ENCODE assay signal across 19 cellular contexts in genomic region chr5:107516452-107517184, GRCh38.
A peak's percentile ranks its signal among the peaks of the same experiment; 100 is the strongest.
DNase-seq lines count a peak whose midpoint lies in the region; ATAC-seq and TF ChIP-seq lines count a peak whose summit lies in the region.
"Had no signal": no experiment of that assay in that cellular context is flagged by ENCODE, and none has a peak within 500 bp of the region (broad histone marks: within the 10 kb centered on the region; RNA-seq: fewer than 3 reads in every experiment).

No MANE protein-coding gene starts in this region.

- no peak for TF ChIP-seq CTCF in BJ (IDR thresholded peaks at IDR 0.05; ENCODE audit: insufficient read depth, low read depth, low read length)
- no peak for TF ChIP-seq CTCF in brain microvascular endothelial cell (IDR thresholded peaks at IDR 0.05; ENCODE audit: low read depth, low read length, missing control alignments)

- H3K36me3 Mint-ChIP-seq in activated T-helper 17 cell treated with anti-CD3 and anti-CD28 coated beads, Interleukin-2, amount 50 U/mL, for 72 hours (ENCODE audit: low read depth), result no peaks in the 10 kb centered on the region
- no peaks in the 10 kb centered on the region for H3K36me3 Mint-ChIP-seq in stimulated activated naive B cell treated with anti-CD40 and anti-IgM and Interleukin-4, amounts not matched to agents 10 μg/mL and 1 μg/mL and 100 μg/mL, for 72 hours
- H3K36me3 Mint-ChIP-seq: activated naive CD4-positive, alpha-beta T cell treated with anti-CD3 and anti-CD28 coated beads, Interleukin-2, amount 50 U/mL, for 24 hours had no signal

- H3K4me3 Mint-ChIP-seq in activated T-helper 17 cell treated with anti-CD3 and anti-CD28 coated beads, Interleukin-2, amount 50 U/mL, for 72 hours, result no peak overlapping the region
- H3K4me3 Mint-ChIP-seq in stimulated activated naive B cell treated with anti-CD40 and anti-IgM and Interleukin-4, amounts not matched to agents 10 μg/mL and 1 μg/mL and 100 μg/mL, for 72 hours, result no peak overlapping the region
- H3K4me3 Mint-ChIP-seq: activated naive CD4-positive, alpha-beta T cell treated with anti-CD3 and anti-CD28 coated beads, Interleukin-2, amount 50 U/mL, for 24 hours; effector memory CD8-positive, alpha-beta T cell; T-helper 17 cell had no signal

- no peak overlapping the region for H3K27ac Mint-ChIP-seq in activated T-helper 17 cell treated with anti-CD3 and anti-CD28 coated beads, Interleukin-2, amount 50 U/mL, for 72 hours
- no peak overlapping the region for H3K27ac Mint-ChIP-seq in stimulated activated naive B cell treated with anti-CD40 and anti-IgM and Interleukin-4, amounts not matched to agents 10 μg/mL and 1 μg/mL and 100 μg/mL, for 72 hours
- H3K27ac Mint-ChIP-seq: activated naive CD4-positive, alpha-beta T cell treated with anti-CD3 and anti-CD28 coated beads, Interleukin-2, amount 50 U/mL, for 24 hours; effector memory CD8-positive, alpha-beta T cell; T-helper 17 cell had no signal

- peaks cover 4% of the 10 kb centered on the region for H3K27me3 Mint-ChIP-seq in activated T-helper 17 cell treated with anti-CD3 and anti-CD28 coated beads, Interleukin-2, amount 50 U/mL, for 72 hours
- H3K27me3 Mint-ChIP-seq in stimulated activated naive B cell treated with anti-CD40 and anti-IgM and Interleukin-4, amounts not matched to agents 10 μg/mL and 1 μg/mL and 100 μg/mL, for 72 hours, result no peaks in the 10 kb centered on the region
- H3K27me3 Mint-ChIP-seq: activated naive CD4-positive, alpha-beta T cell treated with anti-CD3 and anti-CD28 coated beads, Interleukin-2, amount 50 U/mL, for 24 hours; effector memory CD8-positive, alpha-beta T cell had no signal

- in situ Hi-C loops in brain microvascular endothelial cell (cut with HindIII; ENCODE audit: low pct_ligation_motif_present, low sequenced_read_pairs), result no loop called here

- CTCF ChIA-PET in BJ (lab: Yijun Ruan, JAX), result interaction anchor here (0.9 kb wide), 1 partner anchor 16 kb away, joined by 3 read pairs; no protein-coding TSS in a partner anchor

- H3K36me3 ChIP-seq in BJ (ENCODE audit: control insufficient read depth, insufficient read depth, low read length) (no peaks in the 10 kb centered on the region), brain microvascular endothelial cell (replicated peaks) (no peaks in the 10 kb centered on the region)
- H3K36me3 ChIP-seq: Peyer's patch had no signal

- DNase-seq in BJ (ENCODE audit: low read depth) (peak; percentile 38), iris pigment epithelial cell (ENCODE audit: low read depth) (peak; percentile 62), left lobe of liver (ENCODE audit: low spot score) (no peak), OCI-M1 (lab: John Stamatoyannopoulos, UW) (no peak), brain microvascular endothelial cell (no peak)
- no peak for DNase-seq in stimulated activated naive B cell treated with anti-CD40 and anti-IgM and Interleukin-4, amounts not matched to agents 10 μg/mL and 1 μg/mL and 100 μg/mL, for 72 hours
- DNase-seq: AML-193; caudate nucleus; effector memory CD8-positive, alpha-beta T cell; midbrain; NCI-H1694; occipital lobe; Peyer's patch; stimulated activated CD4-positive, alpha-beta T cell treated with anti-CD3 and anti-CD28 coated beads, Interleukin-4, amount 100 ng/mL, for 1 hour; T-helper 17 cell had no signal

- H3K27ac ChIP-seq in brain microvascular endothelial cell, result no peak overlapping the region
- H3K27ac ChIP-seq: Peyer's patch had no signal

- ATAC-seq in HG02571 (IDR thresholded peaks at IDR 0.05; ENCODE audit: unreplicated experiment), result peak; percentile 4
- ATAC-seq in activated T-helper 17 cell treated with anti-CD3 and anti-CD28 coated beads, Interleukin-2, amount 50 U/mL, for 72 hours (replicated peaks), result peak; percentile 14
- ATAC-seq in left lobe of liver, result no peak
- no peak for ATAC-seq in stimulated activated naive B cell treated with anti-CD40 and anti-IgM and Interleukin-4, amounts not matched to agents 10 μg/mL and 1 μg/mL and 100 μg/mL, for 72 hours (replicated peaks)
- ATAC-seq: effector memory CD8-positive, alpha-beta T cell; sciatic nerve; T-helper 17 cell had no signal

- H3K9me3 Mint-ChIP-seq in activated T-helper 17 cell treated with anti-CD3 and anti-CD28 coated beads, Interleukin-2, amount 50 U/mL, for 72 hours, result no peaks in the 10 kb centered on the region
- no peaks in the 10 kb centered on the region for H3K9me3 Mint-ChIP-seq in stimulated activated naive B cell treated with anti-CD40 and anti-IgM and Interleukin-4, amounts not matched to agents 10 μg/mL and 1 μg/mL and 100 μg/mL, for 72 hours
- H3K9me3 Mint-ChIP-seq: activated naive CD4-positive, alpha-beta T cell treated with anti-CD3 and anti-CD28 coated beads, Interleukin-2, amount 50 U/mL, for 24 hours; effector memory CD8-positive, alpha-beta T cell had no signal

- POLR2A ChIA-PET in BJ (lab: Charles Lee), result no interaction called here

- H3K4me1 Mint-ChIP-seq in activated T-helper 17 cell treated with anti-CD3 and anti-CD28 coated beads, Interleukin-2, amount 50 U/mL, for 72 hours, result no peaks in the 10 kb centered on the region
- H3K4me1 Mint-ChIP-seq in stimulated activated naive B cell treated with anti-CD40 and anti-IgM and Interleukin-4, amounts not matched to agents 10 μg/mL and 1 μg/mL and 100 μg/mL, for 72 hours, result peaks cover 0 to 5% of the 10 kb centered on the region in 2 donors
- H3K4me1 Mint-ChIP-seq: activated naive CD4-positive, alpha-beta T cell treated with anti-CD3 and anti-CD28 coated beads, Interleukin-2, amount 50 U/mL, for 24 hours had no signal

- H3K4me3 ChIP-seq in BJ (ENCODE audit: low read depth, low read length) (no peak overlapping the region), brain microvascular endothelial cell (ENCODE audit: low read depth, low read length) (no peak overlapping the region)
- H3K4me3 ChIP-seq: Peyer's patch had no signal

- peaks cover 10% of the 10 kb centered on the region for H3K27me3 ChIP-seq in BJ (ENCODE audit: control insufficient read depth, insufficient read depth, low read length)
- H3K27me3 ChIP-seq in brain microvascular endothelial cell (replicated peaks), result no peaks in the 10 kb centered on the region
- H3K27me3 ChIP-seq: Peyer's patch had no signal

Comparison
In these comparisons a context has a peak if more than half of its experiments do, and no peak if none do; other contexts are left out.
1. DNase-seq: peak in BJ (single experiment) and iris pigment epithelial cell (single experiment); none in left lobe of liver (single experiment), stimulated activated naive B cell treated with anti-CD40 and anti-IgM and Interleukin-4, amounts not matched to agents 10 μg/mL and 1 μg/mL and 100 μg/mL, for 72 hours (single experiment), OCI-M1 (single experiment) and brain microvascular endothelial cell (single experiment).
2. ATAC-seq: peak in HG02571 (single experiment) and activated T-helper 17 cell treated with anti-CD3 and anti-CD28 coated beads, Interleukin-2, amount 50 U/mL, for 72 hours (single experiment); none in left lobe of liver (single experiment) and stimulated activated naive B cell treated with anti-CD40 and anti-IgM and Interleukin-4, amounts not matched to agents 10 μg/mL and 1 μg/mL and 100 μg/mL, for 72 hours (0 of 2).